In the genomic region with DNA sequence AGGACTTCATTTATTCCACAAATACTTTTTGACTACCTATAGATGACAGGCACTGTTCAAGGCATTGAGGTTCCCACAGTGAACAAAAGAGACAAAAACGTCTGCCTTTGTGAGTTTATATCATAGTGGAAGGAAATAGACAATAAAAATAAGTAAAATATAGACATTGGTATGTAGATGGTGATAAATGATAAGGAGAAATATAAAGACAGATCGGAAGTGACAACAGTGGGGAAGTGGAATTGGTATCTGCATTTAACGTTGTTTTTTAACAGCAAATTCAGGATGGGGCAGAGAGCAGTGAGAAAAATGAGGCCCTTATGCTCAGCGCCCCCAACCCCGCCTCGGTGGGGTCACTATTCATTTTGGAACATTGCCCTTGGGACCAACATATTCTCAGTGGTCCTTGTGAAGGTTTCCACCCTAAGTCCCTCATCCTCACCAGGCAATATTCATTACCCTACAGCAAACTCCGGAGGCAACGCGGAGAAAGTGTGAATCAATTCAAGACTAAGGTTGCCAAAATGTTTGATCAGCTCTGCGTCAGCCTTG, we compare ENCODE assay signal across 9 cellular contexts. TPM values are rescaled to one million over a fixed set of nuclear protein-coding genes. Genes with fewer than 3 reads are reported as not detected.
DNase-seq lines count a peak whose midpoint lies in the region; ATAC-seq, FAIRE-seq and TF ChIP-seq lines count a peak whose summit lies in the region.
"Had no signal": no experiment of that assay in that cellular context is flagged by ENCODE, and none has a peak within 500 bp of the region (broad histone marks: within the 10 kb centered on the region; RNA-seq: fewer than 3 reads in every experiment).

No MANE protein-coding gene starts in this region.

- intact Hi-C loops in activated CD8-positive, alpha-beta T cell treated with anti-CD3 and anti-CD28 coated beads for 36 hours (cut with micrococcal nuclease) = loop anchor here (5.0 kb wide), 1 partner anchor 245 kb away; no protein-coding TSS in a partner anchor

- H3K27ac ChIP-seq in keratinocyte (ENCODE audit: control insufficient read depth, insufficient read depth, low read length) = peak overlapping the region; percentile 95
- H3K27ac ChIP-seq in temporal lobe (ENCODE audit: low read depth, low read length) = peak overlapping the region; percentile 50

- FAIRE-seq in keratinocyte (lab: Jason Lieb, UNC) = no peak
- FAIRE-seq: colon had no signal

- H3K27me3 ChIP-seq in keratinocyte (ENCODE audit: control insufficient read depth, extremely low read depth, insufficient read depth, low read length) = no peaks in the 10 kb centered on the region

- dilution Hi-C loops in keratinocyte (cut with MboI; ENCODE audit: extremely low pct_ligation_motif_present, low sequenced_read_pairs) = no loop called here

- peak overlapping the region; percentile 97 for H3K4me2 ChIP-seq in keratinocyte (ENCODE audit: control insufficient read depth, extremely low read depth, insufficient read depth, low read depth, low read length)

- no peaks in the 10 kb centered on the region for H3K9me3 ChIP-seq in keratinocyte (ENCODE audit: control insufficient read depth, low read depth, low read length)

- no peaks in the 10 kb centered on the region for H3K9me3 Mint-ChIP-seq in activated T-cell treated with anti-CD3 and anti-CD28 coated beads, Interleukin-2, amount 50 U/mL, for 72 hours
- no peaks in the 10 kb centered on the region for H3K9me3 Mint-ChIP-seq in activated CD8-positive, alpha-beta T cell treated with anti-CD3 and anti-CD28 coated beads for 36 hours

- no peak for DNase-seq in activated T-cell treated with anti-CD3 and anti-CD28 coated beads, Interleukin-2, amount 50 U/mL, for 72 hours
- no peak for DNase-seq in activated T-cell treated with anti-CD3 and anti-CD28 coated beads, Interleukin-2, amount 50 U/mL, for 48 hours
- no peak for DNase-seq in activated CD8-positive, alpha-beta T cell treated with anti-CD3 and anti-CD28 coated beads for 36 hours
- DNase-seq in keratinocyte (ENCODE audit: low read depth, low spot score) = no peak
- DNase-seq in NCI-H526 treated with DMSO at 0.1 percent for 48 hours (lab: John Stamatoyannopoulos, UW) = no peak

- peak overlapping the region; percentile 98 for H3K9ac ChIP-seq in keratinocyte (ENCODE audit: control insufficient read depth, extremely low read depth, insufficient read depth, low read length)

- peak; percentile 55 to 58 for ATAC-seq in activated T-cell treated with anti-CD3 and anti-CD28 coated beads, Interleukin-2, amount 50 U/mL, for 72 hours (replicated peaks in 1 of 2)
- ATAC-seq in activated CD8-positive, alpha-beta T cell treated with anti-CD3 and anti-CD28 coated beads for 36 hours = no peak
- ATAC-seq in GM19328 (IDR thresholded peaks at IDR 0.05; ENCODE audit: unreplicated experiment) (no peak), GM21576 (IDR thresholded peaks at IDR 0.05; ENCODE audit: unreplicated experiment) (no peak)

- H3K36me3 Mint-ChIP-seq in activated T-cell treated with anti-CD3 and anti-CD28 coated beads, Interleukin-2, amount 50 U/mL, for 72 hours (ENCODE audit: insufficient read depth in 2 of 2) = peaks cover 18 to 24% of the 10 kb centered on the region in 2 donors
- H3K36me3 Mint-ChIP-seq in activated CD8-positive, alpha-beta T cell treated with anti-CD3 and anti-CD28 coated beads for 36 hours (ENCODE audit: low read depth) = peaks cover 37% of the 10 kb centered on the region

- no peak for TF ChIP-seq CTCF in activated CD8-positive, alpha-beta T cell treated with anti-CD3 and anti-CD28 coated beads for 36 hours (IDR thresholded peaks at IDR 0.05)
- no peak for TF ChIP-seq CTCF in keratinocyte (optimal IDR thresholded peaks at IDR 0.05 in 1 of 3, IDR thresholded peaks at IDR 0.05 in 1 of 3, conservative IDR thresholded peaks at IDR 0.05 in 1 of 3; ENCODE audit: extremely low read depth in 1 of 3, insufficient read depth in 2 of 3, low read length in 3 of 3)

- H2AFZ ChIP-seq in keratinocyte (ENCODE audit: control insufficient read depth, low read length) = peak overlapping the region; percentile 98

- CTCF ChIA-PET in activated CD8-positive, alpha-beta T cell treated with anti-CD3 and anti-CD28 coated beads for 36 hours (lab: Charles Lee) = interaction anchor here (1.0 to 9.3 kb wide), 14 partner anchors 10 to 343 kb away, joined by 3 to 189 read pairs (median 5); a partner anchor contains a TSS

- POLR2A ChIA-PET in activated CD8-positive, alpha-beta T cell treated with anti-CD3 and anti-CD28 coated beads for 36 hours (lab: Charles Lee) = interaction anchor here (0.9 to 2.7 kb wide), 12 partner anchors 10 to 297 kb away, joined by 3 to 9 read pairs (median 5); a partner anchor contains a TSS

- H3K4me3 Mint-ChIP-seq in activated T-cell treated with anti-CD3 and anti-CD28 coated beads, Interleukin-2, amount 50 U/mL, for 72 hours = peak overlapping the region; percentile 88 to 96
- H3K4me3 Mint-ChIP-seq in activated CD8-positive, alpha-beta T cell treated with anti-CD3 and anti-CD28 coated beads for 36 hours = peak overlapping the region; percentile 99

- H3K4me3 ChIP-seq in keratinocyte (ENCODE audit: control insufficient read depth in 2 of 3, extremely low read depth in 1 of 3, insufficient read depth in 2 of 3, low read depth in 1 of 3, low read length in 3 of 3) = peak overlapping the region; percentile 95 to 98 (median 96)

- H3K79me2 ChIP-seq in keratinocyte (ENCODE audit: control insufficient read depth, insufficient read depth, low read length) = peaks cover 48% of the 10 kb centered on the region

- peaks cover 38% of the 10 kb centered on the region for H3K4me1 Mint-ChIP-seq in activated T-cell treated with anti-CD3 and anti-CD28 coated beads, Interleukin-2, amount 50 U/mL, for 72 hours (ENCODE audit: low read depth)
- peaks cover 44% of the 10 kb centered on the region for H3K4me1 Mint-ChIP-seq in activated CD8-positive, alpha-beta T cell treated with anti-CD3 and anti-CD28 coated beads for 36 hours (ENCODE audit: low read depth)

- H3K9me1 ChIP-seq in keratinocyte (ENCODE audit: control insufficient read depth, extremely low read depth, insufficient read depth, low read length) = no peaks in the 10 kb centered on the region

- H3K36me3 ChIP-seq in keratinocyte (ENCODE audit: control insufficient read depth in 2 of 2, extremely low read depth in 1 of 2, insufficient read depth in 2 of 2, low read length in 2 of 2) = peaks cover 7 to 9% of the 10 kb centered on the region in 2 experiments

- no peaks in the 10 kb centered on the region for H4K20me1 ChIP-seq in keratinocyte (ENCODE audit: control insufficient read depth, extremely low read depth, insufficient read depth, low read length)

- H3K27me3 Mint-ChIP-seq in activated T-cell treated with anti-CD3 and anti-CD28 coated beads, Interleukin-2, amount 50 U/mL, for 72 hours (ENCODE audit: low read depth) = no peaks in the 10 kb centered on the region
- H3K27me3 Mint-ChIP-seq in activated CD8-positive, alpha-beta T cell treated with anti-CD3 and anti-CD28 coated beads for 36 hours = no peaks in the 10 kb centered on the region

- peak overlapping the region; percentile 99 for H3K27ac Mint-ChIP-seq in activated T-cell treated with anti-CD3 and anti-CD28 coated beads, Interleukin-2, amount 50 U/mL, for 72 hours
- H3K27ac Mint-ChIP-seq in activated CD8-positive, alpha-beta T cell treated with anti-CD3 and anti-CD28 coated beads for 36 hours = peak overlapping the region; percentile 99

- peaks cover 33% of the 10 kb centered on the region for H3K4me1 ChIP-seq in keratinocyte (ENCODE audit: control insufficient read depth, extremely low read depth, insufficient read depth, low read length)

RNA-seq across cellular contexts. Expression of a gene that starts 0.6 kb away (rescaled TPM):
- 10 to 100 TPM; 41.8 to 48.1 TPM for total RNA-seq in activated T-cell treated with anti-CD3 and anti-CD28 coated beads, Interleukin-2, amount 50 U/mL, for 72 hours
- total RNA-seq in activated CD8-positive, alpha-beta T cell treated with anti-CD3 and anti-CD28 coated beads for 36 hours = 10 to 100 TPM; 57.8 to 59.7 TPM
- 20.8 to 25.7 TPM (median 23.0 TPM) in 3 replicates for polyA plus RNA-seq in keratinocyte
- polyA plus RNA-seq in keratinocyte (2011; ENCODE audit: low read depth) = 1.5 TPM
- 23.0 and 25.0 TPM in 2 replicates for polyA plus RNA-seq in keratinocyte (2011; cell fraction: cytosol; rRNA removed)
- 27.1 and 31.4 TPM in 2 replicates for polyA plus RNA-seq in keratinocyte (2011; cell fraction: nucleus; rRNA removed)
- polyA plus RNA-seq in keratinocyte (2012; ENCODE audit: low replicate concordance) = 9.4 and 31.3 TPM in 2 replicates
- polyA minus RNA-seq in keratinocyte = 36.8 to 71.0 TPM (median 38.8 TPM) in 3 replicates
- polyA minus RNA-seq in keratinocyte (2011; cell fraction: cytosol; rRNA and poly(A)+ RNA removed) = 22.3 TPM
- 13.1 and 20.6 TPM in 2 replicates for polyA minus RNA-seq in keratinocyte (2011; cell fraction: nucleus; rRNA and poly(A)+ RNA removed)
- total RNA-seq in temporal lobe = 14.8 TPM

RNA-seq across cellular contexts. Expression of a gene that starts 33.4 kb away (rescaled TPM):
- 1 to 10 TPM in 1 of 2 donors, under 1 TPM in 1; 0.94 to 2.9 TPM for total RNA-seq in activated T-cell treated with anti-CD3 and anti-CD28 coated beads, Interleukin-2, amount 50 U/mL, for 72 hours
- under 1 TPM; 0.56 to 0.85 TPM for total RNA-seq in activated CD8-positive, alpha-beta T cell treated with anti-CD3 and anti-CD28 coated beads for 36 hours
- 0.35 to 0.49 TPM (median 0.41 TPM) in 3 replicates for polyA plus RNA-seq in keratinocyte
- 0.24 TPM for polyA plus RNA-seq in keratinocyte (2011; ENCODE audit: low read depth)
- polyA plus RNA-seq in keratinocyte (2011; cell fraction: cytosol; rRNA removed) = 0.42 and 0.43 TPM in 2 replicates
- 0.65 and 1.5 TPM in 2 replicates for polyA plus RNA-seq in keratinocyte (2011; cell fraction: nucleus; rRNA removed)
- polyA plus RNA-seq in keratinocyte (2012; ENCODE audit: low replicate concordance) = 0.24 and 0.51 TPM in 2 replicates
- polyA minus RNA-seq in keratinocyte = 0.76 to 0.86 TPM in 2 of 3 replicates, not detected in the other
- not detected for polyA minus RNA-seq in keratinocyte (2011; cell fraction: cytosol; rRNA and poly(A)+ RNA removed)
- 0.93 and 1.2 TPM in 2 replicates for polyA minus RNA-seq in keratinocyte (2011; cell fraction: nucleus; rRNA and poly(A)+ RNA removed)
- total RNA-seq in temporal lobe = 0.98 TPM

RNA-seq across cellular contexts. Expression of a gene that starts 52.8 kb away (rescaled TPM):
- 10 to 100 TPM; 17.9 to 26.0 TPM for total RNA-seq in activated T-cell treated with anti-CD3 and anti-CD28 coated beads, Interleukin-2, amount 50 U/mL, for 72 hours
- 10 to 100 TPM; 31.6 to 32.4 TPM for total RNA-seq in activated CD8-positive, alpha-beta T cell treated with anti-CD3 and anti-CD28 coated beads for 36 hours
- 22.5 to 50.2 TPM (median 27.9 TPM) in 3 replicates for polyA plus RNA-seq in keratinocyte
- polyA plus RNA-seq in keratinocyte (2011; ENCODE audit: low read depth) = 17.8 TPM
- polyA plus RNA-seq in keratinocyte (2011; cell fraction: cytosol; rRNA removed) = 21.5 and 22.1 TPM in 2 replicates
- polyA plus RNA-seq in keratinocyte (2011; cell fraction: nucleus; rRNA removed) = 128 and 137 TPM in 2 replicates
- polyA plus RNA-seq in keratinocyte (2012; ENCODE audit: low replicate concordance) = 12.1 and 50.2 TPM in 2 replicates
- 35.6 to 129 TPM (median 77.2 TPM) in 3 replicates for polyA minus RNA-seq in keratinocyte
- 19.6 TPM for polyA minus RNA-seq in keratinocyte (2011; cell fraction: cytosol; rRNA and poly(A)+ RNA removed)
- 57.6 and 129 TPM in 2 replicates for polyA minus RNA-seq in keratinocyte (2011; cell fraction: nucleus; rRNA and poly(A)+ RNA removed)
- total RNA-seq in temporal lobe = 56.5 TPM

Comparison
In these comparisons a context has a peak if more than half of its experiments do, and no peak if none do; other contexts are left out.
1. ATAC-seq: peak in activated T-cell treated with anti-CD3 and anti-CD28 coated beads, Interleukin-2, amount 50 U/mL, for 72 hours (2 of 2); none in activated CD8-positive, alpha-beta T cell treated with anti-CD3 and anti-CD28 coated beads for 36 hours (single experiment), GM19328 (single experiment) and GM21576 (single experiment).